Comparison of ENCODE assay signal across 9 cellular contexts in genomic region chr10:84348860-84349259, GRCh38. TPM values are rescaled to one million over a fixed set of nuclear protein-coding genes. Genes with fewer than 3 reads are reported as not detected.
DNase-seq lines count a peak whose midpoint lies in the region; ATAC-seq and TF ChIP-seq lines count a peak whose summit lies in the region.
"Had no signal": no experiment of that assay in that cellular context is flagged by ENCODE, and none has a peak within 500 bp of the region (broad histone marks: within the 10 kb centered on the region; RNA-seq: fewer than 3 reads in every experiment).

No MANE protein-coding gene starts in this region.

- H3K4me3 Mint-ChIP-seq in HFFc6, result peak overlapping the region; percentile 74

- peaks cover 27% of the 10 kb centered on the region for H3K4me1 Mint-ChIP-seq in HFFc6 (ENCODE audit: low read depth)

- H3K36me3 Mint-ChIP-seq in HFFc6 (ENCODE audit: low read depth), result no peaks in the 10 kb centered on the region

- H3K27me3 Mint-ChIP-seq in HFFc6 (ENCODE audit: insufficient read depth), result no peaks in the 10 kb centered on the region

- H3K27ac ChIP-seq in body of pancreas, result no peak overlapping the region
- H3K27ac ChIP-seq in left ventricle myocardium inferior (replicated peaks), result peak overlapping the region; percentile 59
- peak overlapping the region; percentile 76 to 92 for H3K27ac ChIP-seq in thoracic aorta

- intact Hi-C loops in body of pancreas (cut with DNase I), result no loop called here
- intact Hi-C loops in left ventricle myocardium inferior (cut with micrococcal nuclease), result no loop called here

- CTCF ChIA-PET in GM10248 (lab: Yijun Ruan, JAX), result interaction anchor here (2.0 kb wide), 1 partner anchor 85 kb away, joined by 7 read pairs; no protein-coding TSS in a partner anchor

- TF ChIP-seq CTCF in HFFc6 (IDR thresholded peaks at IDR 0.05), result no peak
- no peak for TF ChIP-seq CTCF in body of pancreas (IDR thresholded peaks at IDR 0.05)
- no peak for TF ChIP-seq CTCF in left ventricle myocardium inferior (IDR thresholded peaks at IDR 0.05; ENCODE audit: borderline replicate concordance)
- TF ChIP-seq CTCF in thoracic aorta (IDR thresholded peaks at IDR 0.05), result no peak
- TF ChIP-seq CTCF in GM10248 (IDR thresholded peaks at IDR 0.05; ENCODE audit: control extremely low read depth, extremely low read depth, low read depth, missing control alignments), result no peak

- no peak for TF ChIP-seq POLR2A in body of pancreas (IDR thresholded peaks at IDR 0.05)

- WGBS in body of pancreas, 2 donors, result 80 to 83% methylated on average over 2 of the region's 2 CpGs

- no peaks in the 10 kb centered on the region for H3K27me3 ChIP-seq in body of pancreas
- no peaks in the 10 kb centered on the region for H3K27me3 ChIP-seq in left ventricle myocardium inferior (ENCODE audit: low read depth)
- H3K27me3 ChIP-seq in thoracic aorta (replicated peaks; ENCODE audit: insufficient read depth), result no peaks in the 10 kb centered on the region

- ATAC-seq in body of pancreas, result peak; percentile 9
- ATAC-seq in thoracic aorta (ENCODE audit: insufficient number of reproducible peaks, low FRiP score, low read depth), result peak; percentile 91
- ATAC-seq in HG03196 (IDR thresholded peaks at IDR 0.05; ENCODE audit: unreplicated experiment), result no peak

- H3K9me3 ChIP-seq in body of pancreas (no peaks in the 10 kb centered on the region), left ventricle myocardium inferior (replicated peaks) (no peaks in the 10 kb centered on the region), thoracic aorta (no peaks in the 10 kb centered on the region)

- H3K9me3 Mint-ChIP-seq in HFFc6, result no peaks in the 10 kb centered on the region

- H3K4me1 ChIP-seq in body of pancreas (peaks cover 10% of the 10 kb centered on the region), left ventricle myocardium inferior (peaks cover 74% of the 10 kb centered on the region), thoracic aorta (ENCODE audit: control insufficient read depth in 1 of 2, low read depth in 2 of 2) (peaks cover 22 to 26% of the 10 kb centered on the region in 2 donors)

- POLR2A ChIA-PET in GM10248 (lab: Yijun Ruan, JAX), result no interaction called here

- H3K4me3 ChIP-seq in body of pancreas, result no peak overlapping the region
- no peak overlapping the region for H3K4me3 ChIP-seq in left ventricle myocardium inferior
- H3K4me3 ChIP-seq in thoracic aorta, result peak overlapping the region; percentile 34

- H3K27ac Mint-ChIP-seq in HFFc6, result peak overlapping the region; percentile 93

- H3K36me3 ChIP-seq in body of pancreas (replicated peaks in 1 of 2; ENCODE audit: insufficient read depth in 1 of 2, low read depth in 2 of 2) (no peaks in the 10 kb centered on the region), left ventricle myocardium inferior (no peaks in the 10 kb centered on the region), thoracic aorta (no peaks in the 10 kb centered on the region)

- peak; percentile 71 for DNase-seq in HFFc6
- no peak for DNase-seq in body of pancreas
- DNase-seq in left ventricle myocardium inferior, result no peak
- DNase-seq in thoracic aorta (ENCODE audit: low spot score), result no peak
- no peak for DNase-seq in foreskin melanocyte
- DNase-seq in GM10248 (ENCODE audit: extremely low spot score), result no peak
- DNase-seq: activated T-cell treated with anti-CD3 and anti-CD28 coated beads for 4 hours, NCI-H1105 had no signal

RNA-seq across cellular contexts. Expression of gene CCSER2, which starts 20.5 kb away (rescaled TPM):
- total RNA-seq in HFFc6 (2021; fragmentation: NEBNext Ultra II Directional; extraction: Animal tissue kit (Norgen Biotek cat#: 25700)), result 10 to 100 TPM; 36.1 to 46.9 (median 43.0) TPM
- total RNA-seq in body of pancreas (10 to 100 TPM; 14.5 to 20.0 TPM), left ventricle myocardium inferior (175 TPM), thoracic aorta (10 to 100 TPM; 39.0 to 60.6 TPM)

Comparison
In these comparisons a context has a peak if more than half of its experiments do, and no peak if none do; other contexts are left out.
1. H3K27ac ChIP-seq: peak in left ventricle myocardium inferior (single experiment) and thoracic aorta (2 of 2); none in body of pancreas (0 of 4).